Comparison of ENCODE assay signal across 8 cellular contexts in the genomic region with DNA sequence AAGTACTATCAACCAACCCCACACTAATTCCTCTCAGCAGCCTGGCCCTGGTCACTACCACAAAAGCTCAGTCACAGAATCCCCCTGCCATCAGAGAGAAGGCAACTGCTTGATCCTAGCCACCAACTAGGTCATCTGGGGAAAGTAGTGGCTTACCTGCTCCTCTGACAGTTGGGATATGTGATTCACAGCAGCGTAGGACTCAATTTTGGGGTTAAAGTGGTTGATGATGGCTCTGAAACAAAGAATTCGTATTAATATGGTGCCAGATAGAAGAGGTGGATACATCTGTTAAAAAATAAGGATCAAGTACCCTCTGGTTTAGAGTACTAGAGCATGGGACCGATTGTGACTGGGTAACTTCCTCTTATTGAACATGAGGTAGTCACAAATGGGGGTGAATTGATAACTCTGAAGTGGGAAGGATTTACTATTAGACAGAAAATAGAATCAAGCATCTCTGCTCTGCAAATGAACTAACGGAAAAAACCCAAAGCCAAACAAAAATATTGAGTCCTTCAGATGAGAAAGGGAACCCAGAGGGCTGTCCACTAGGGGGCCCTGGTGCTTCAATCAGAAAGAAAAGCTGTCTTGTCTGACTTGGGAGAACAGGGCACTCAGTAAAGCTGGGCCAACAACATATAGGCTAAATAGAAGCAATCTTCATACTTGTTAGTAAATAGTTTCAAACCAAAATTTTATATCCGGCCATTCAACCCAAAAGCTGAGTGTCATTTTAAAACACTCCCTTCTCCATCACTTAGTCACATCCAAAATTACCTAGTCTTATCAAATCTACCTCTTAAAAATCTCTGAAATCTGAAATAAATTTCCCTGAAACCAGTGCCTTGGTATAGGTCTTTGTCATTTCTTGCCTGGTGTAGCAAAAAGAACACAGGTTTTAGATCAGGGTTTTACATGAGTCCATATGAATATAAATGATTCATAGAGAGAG. TPM values are rescaled to one million over a fixed set of nuclear protein-coding genes. Genes with fewer than 3 reads are reported as not detected.
DNase-seq lines count a peak whose midpoint lies in the region; ATAC-seq, FAIRE-seq and TF ChIP-seq lines count a peak whose summit lies in the region.

No MANE protein-coding gene starts in this region.

- TF ChIP-seq POLR2A in GM12892 (IDR thresholded peaks at IDR 0.05; ENCODE audit: low read depth, low read length): no peak

- H3K9me3 ChIP-seq in MG63: no peaks in the 10 kb centered on the region
- no peaks in the 10 kb centered on the region for H3K9me3 ChIP-seq in adipocyte (ENCODE audit: control insufficient read depth, low read length)
- no peaks in the 10 kb centered on the region for H3K9me3 ChIP-seq in left ventricle myocardium inferior (replicated peaks)

- peak overlapping the region in 1 of 2 donors; percentile 11 for H3K27ac Mint-ChIP-seq in T-cell

- peak; percentile 84 for TF ChIP-seq CTCF in AG04449 (IDR thresholded peaks at IDR 0.05; ENCODE audit: insufficient read depth, low read length, missing control alignments)
- TF ChIP-seq CTCF in left ventricle myocardium inferior (IDR thresholded peaks at IDR 0.05; ENCODE audit: borderline replicate concordance): peak; percentile 83

- no peak overlapping the region for H3K4me3 Mint-ChIP-seq in T-cell

- peak; percentile 58 to 61 (median 60) for ATAC-seq in T-cell (replicated peaks in 1 of 4)
- ATAC-seq in sciatic nerve: peak; percentile 41
- no peak for ATAC-seq in HG03521 (IDR thresholded peaks at IDR 0.05; ENCODE audit: unreplicated experiment)

- H3K36me3 ChIP-seq in MG63 (no peaks in the 10 kb centered on the region), adipocyte (ENCODE audit: control insufficient read depth, insufficient read depth, low read length, severe bottlenecking) (no peaks in the 10 kb centered on the region), left ventricle myocardium inferior (peaks cover 4% of the 10 kb centered on the region)

- intact Hi-C loops in left ventricle myocardium inferior (cut with micrococcal nuclease): loop anchor here (5.0 kb wide), 1 partner anchor 78 kb away; no protein-coding TSS in a partner anchor
- intact Hi-C loops in sciatic nerve (cut with DNase I): no loop called here

- peaks cover 23% of the 10 kb centered on the region for H3K36me3 Mint-ChIP-seq in T-cell

- CTCF ChIA-PET in AG04449 (lab: Yijun Ruan, JAX): interaction anchor here (0.6 to 18.6 kb wide), 50 partner anchors 9 to 183 kb away, joined by 3 to 601 read pairs (median 5); no protein-coding TSS in a partner anchor
- CTCF ChIA-PET in T-cell (lab: Charles Lee): interaction anchor here (0.6 to 3.5 kb wide), 9 partner anchors 8 to 183 kb away, joined by 3 to 17 read pairs (median 4); no protein-coding TSS in a partner anchor

- H3K27me3 ChIP-seq in MG63 (no peaks in the 10 kb centered on the region), adipocyte (replicated peaks; ENCODE audit: control insufficient read depth, insufficient read depth, low read length) (no peaks in the 10 kb centered on the region), left ventricle myocardium inferior (ENCODE audit: low read depth) (no peaks in the 10 kb centered on the region)

- H3K9me3 Mint-ChIP-seq in T-cell: no peaks in the 10 kb centered on the region

- H3K9ac ChIP-seq in adipocyte (ENCODE audit: low read length): no peak overlapping the region

- H3K27me3 Mint-ChIP-seq in T-cell: no peaks in the 10 kb centered on the region

- H3K4me1 ChIP-seq in adipocyte (ENCODE audit: control insufficient read depth, insufficient read depth, low read length): no peaks in the 10 kb centered on the region
- peaks cover 48% of the 10 kb centered on the region for H3K4me1 ChIP-seq in left ventricle myocardium inferior

- peak overlapping the region; percentile 83 for H3K27ac ChIP-seq in left ventricle myocardium inferior (replicated peaks)

- peak; percentile 96 for FAIRE-seq in GM12892 (lab: Jason Lieb, UNC)

- peak; percentile 45 for DNase-seq in AG04449 (ENCODE audit: low read depth, low spot score)
- peak; percentile 44 for DNase-seq in GM12892 (ENCODE audit: insufficient read length)
- peak; percentile 61 for DNase-seq in MG63
- DNase-seq in T-cell: peak; percentile 19 to 72 (median 57)
- peak; percentile 95 for DNase-seq in adipocyte (ENCODE audit: low read depth)
- peak; percentile 73 for DNase-seq in left ventricle myocardium inferior
- DNase-seq in sciatic nerve (ENCODE audit: low spot score): peak; percentile 83

- H3K4me3 ChIP-seq in AG04449 (ENCODE audit: low read depth, low read length) (no peak overlapping the region), MG63 (no peak overlapping the region), adipocyte (ENCODE audit: low read length) (no peak overlapping the region), left ventricle myocardium inferior (no peak overlapping the region)

- peaks cover 0 to 6% (median 2%) of the 10 kb centered on the region in 3 donors for H3K4me1 Mint-ChIP-seq in T-cell

- POLR2A ChIA-PET in AG04449 (lab: Yijun Ruan, JAX) (no interaction called here), T-cell (lab: Charles Lee) (no interaction called here)

RNA-seq across cellular contexts. Expression of a gene that starts 45.9 kb away (rescaled TPM):
- 12.2 TPM for polyA plus RNA-seq in GM12892 (2012; ENCODE audit: missing spikeins)
- total RNA-seq in MG63 (2014; rRNA removed; shearing (Covaris generic); ENCODE audit: low replicate concordance): not detected in 2 replicates
- total RNA-seq in T-cell (1 to 10 TPM; 2.0 to 3.4 (median 3.1) TPM), left ventricle myocardium inferior (29.2 TPM), sciatic nerve (18.9 TPM)

Comparison
In these comparisons a context has a peak if more than half of its experiments do, and no peak if none do; other contexts are left out.
1. DNase-seq: peak in every context shown above with its lines; median percentile 95 in adipocyte; 83 in sciatic nerve; 73 in left ventricle myocardium inferior; 61 in MG63; 57 in T-cell; 45 in AG04449; 44 in GM12892.